17 cellular contexts compared by ENCODE assay signal in genomic region chr6:26354162-26354561, GRCh38. TPM values are rescaled to one million over a fixed set of nuclear protein-coding genes. Genes with fewer than 3 reads are reported as not detected.
DNase-seq lines count a peak whose midpoint lies in the region; ATAC-seq, FAIRE-seq and TF ChIP-seq lines count a peak whose summit lies in the region.
"Had no signal": no experiment of that assay in that cellular context is flagged by ENCODE, and none has a peak within 500 bp of the region (broad histone marks: within the 10 kb centered on the region; RNA-seq: fewer than 3 reads in every experiment).

No MANE protein-coding gene starts in this region.

- H2BK5ac ChIP-seq in IMR-90 (ENCODE audit: low read depth, low read length, poor library complexity, severe bottlenecking) (peak overlapping the region; percentile 21), mesenchymal stem cell (ENCODE audit: low read depth, low read length, poor library complexity, severe bottlenecking) (no peak overlapping the region)

- peak overlapping the region; percentile 43 for H3K4ac ChIP-seq in IMR-90 (ENCODE audit: low read depth, low read length)
- no peak overlapping the region for H3K4ac ChIP-seq in mesenchymal stem cell (ENCODE audit: low read depth in 1 of 2, low read length in 2 of 2)

- no peak overlapping the region for H3K56ac ChIP-seq in IMR-90 (ENCODE audit: extremely low read depth, insufficient read depth, low read length)

- TF ChIP-seq CTCF in IMR-90 (conservative IDR thresholded peaks at IDR 0.05; ENCODE audit: low read depth, low read length) (no peak), K562 (IDR thresholded peaks at IDR 0.05 in 2 of 3, conservative IDR thresholded peaks at IDR 0.05 in 1 of 3; ENCODE audit: insufficient read depth in 2 of 3, low read depth in 1 of 3, low read length in 3 of 3) (no peak)

- H3K27me3 ChIP-seq in IMR-90 (ENCODE audit: control insufficient read depth, insufficient read depth, low read length), result no peaks in the 10 kb centered on the region
- H3K27me3 ChIP-seq in K562 (ENCODE audit: control insufficient read depth in 2 of 2, insufficient read depth in 2 of 2, low read length in 2 of 2), result no peaks in the 10 kb centered on the region
- no peaks in the 10 kb centered on the region for H3K27me3 ChIP-seq in mesenchymal stem cell (ENCODE audit: control insufficient read depth in 1 of 2, insufficient read depth in 1 of 2, low read length in 2 of 2)
- H3K27me3 ChIP-seq: BLaER1 treated with 17β-estradiol and CSF1 and Interleukin-3, amounts not matched to agents 10 nM and 100 nM had no signal

- H2BK15ac ChIP-seq in IMR-90 (ENCODE audit: low read depth, low read length), result peak overlapping the region; percentile 89; the same call in 2 of the 3 replicates
- H2BK15ac ChIP-seq in mesenchymal stem cell (ENCODE audit: low read depth, poor library complexity, severe bottlenecking), result no peak overlapping the region

- peak overlapping the region; percentile 71 for H2BK20ac ChIP-seq in IMR-90 (ENCODE audit: low read depth, low read length)

- dilution Hi-C loops in IMR-90 (cut with HindIII; ENCODE audit: low sequenced_read_pairs, unreplicated experiment), result no loop called here

- BruUV-seq in IMR-90 (replicated peaks; lab: Mats Ljungman, UMichigan) (no TSS peak), K562 (replicated peaks; lab: Mats Ljungman, UMichigan) (no TSS peak)

- no peak overlapping the region for H3K4me3 ChIP-seq in IMR-90 (ENCODE audit: insufficient read depth, low read depth, low read length)
- H3K4me3 ChIP-seq in K562, result no peak overlapping the region
- no peak overlapping the region for H3K4me3 ChIP-seq in mesenchymal stem cell (ENCODE audit: insufficient read depth in 1 of 2, low read depth in 1 of 2, low read length in 2 of 2)
- H3K4me3 ChIP-seq: BLaER1 treated with 17β-estradiol and CSF1 and Interleukin-3, amounts not matched to agents 10 nM and 100 nM had no signal

- H3K23ac ChIP-seq in IMR-90 (ENCODE audit: low read depth, low read length) (no peak overlapping the region), mesenchymal stem cell (ENCODE audit: low read length in 2 of 2) (no peak overlapping the region)

- no peak for FAIRE-seq in K562 (lab: Jason Lieb, UNC)
- FAIRE-seq: G401.6, GM12891, H1 had no signal

- no peak overlapping the region for H4K5ac ChIP-seq in IMR-90 (ENCODE audit: low read depth, low read length)

- TF ChIP-seq POLR2A in IMR-90 (IDR thresholded peaks at IDR 0.05; ENCODE audit: low read depth, low read length), result no peak
- no peak for TF ChIP-seq POLR2A in K562 (conservative IDR thresholded peaks at IDR 0.05)

- H4K8ac ChIP-seq in IMR-90 (ENCODE audit: low read depth in 2 of 2, low read length in 2 of 2) (peak overlapping the region; percentile 37 to 50; a peak in 2 of 4 replicates), mesenchymal stem cell (ENCODE audit: low read length) (no peak overlapping the region)

- peaks cover 16% of the 10 kb centered on the region for H3K9me1 ChIP-seq in IMR-90 (ENCODE audit: insufficient read depth, low read length)
- H3K9me1 ChIP-seq in K562 (ENCODE audit: control insufficient read depth, insufficient read depth, low read length), result no peaks in the 10 kb centered on the region

- H3K79me2 ChIP-seq in K562 (ENCODE audit: control insufficient read depth, insufficient read depth, low read length), result no peaks in the 10 kb centered on the region

- no peaks in the 10 kb centered on the region for H3K79me1 ChIP-seq in IMR-90 (ENCODE audit: low read depth in 1 of 2, low read length in 2 of 2)
- peaks cover 2% of the 10 kb centered on the region for H3K79me1 ChIP-seq in mesenchymal stem cell (replicated peaks; ENCODE audit: low read length, poor library complexity, severe bottlenecking)

- H3K14ac ChIP-seq in IMR-90 (replicated peaks; ENCODE audit: low read depth, low read length) (peak overlapping the region; percentile 91), mesenchymal stem cell (ENCODE audit: low read length in 2 of 2) (no peak overlapping the region)

- WGBS in IMR-90 (ENCODE audit: extremely low coverage in 2 of 2, insufficient read length in 1 of 2), 2 experiments, result no CpG with 5 or more reads among the region's 3 CpGs
- WGBS in K562 (ENCODE audit: insufficient coverage, low coverage, missing lambda C conversion rate), result 54% methylated on average over 3 of the region's 3 CpGs
- 75% methylated on average over 2 of the region's 3 CpGs for WGBS in mesenchymal stem cell

- H2AK5ac ChIP-seq in IMR-90 (ENCODE audit: low read depth, low read length) (peak overlapping the region; percentile 61; the same call in 1 of the 2 replicates), mesenchymal stem cell (ENCODE audit: low read length, severe bottlenecking) (peak overlapping the region; percentile 68)

- peak overlapping the region; percentile 3 for H2AFZ ChIP-seq in IMR-90 (replicated peaks; ENCODE audit: low read length, poor library complexity)
- peak overlapping the region; percentile 46 for H2AFZ ChIP-seq in K562 (ENCODE audit: low read depth, low read length)
- H2AFZ ChIP-seq in mesenchymal stem cell (ENCODE audit: low read depth, low read length), result no peak overlapping the region

- in situ Hi-C loops in IMR-90 (cut with MboI; ENCODE audit: low sequenced_read_pairs) (no loop called here), K562 (cut with MboI) (no loop called here)

- POLR2A ChIA-PET in IMR-90 (lab: Charles Lee; ENCODE audit: unreplicated experiment) (interaction anchor here (0.6 kb wide), 1 partner anchor 84 kb away, joined by 3 read pairs; no protein-coding TSS in a partner anchor), K562 (lab: Yijun Ruan, JAX) (interaction anchor here (0.6 to 1.6 kb wide), 9 partner anchors 8 to 139 kb away, joined by 3 to 8 read pairs (median 3); no protein-coding TSS in a partner anchor)

- H2AK9ac ChIP-seq in IMR-90 (replicated peaks; ENCODE audit: low read depth, low read length, poor library complexity), result no peak overlapping the region

- H3K36me3 ChIP-seq in IMR-90 (ENCODE audit: control insufficient read depth, insufficient read depth, low read length), result no peaks in the 10 kb centered on the region
- no peaks in the 10 kb centered on the region for H3K36me3 ChIP-seq in K562 (ENCODE audit: control insufficient read depth, insufficient read depth, low read length)
- no peaks in the 10 kb centered on the region for H3K36me3 ChIP-seq in mesenchymal stem cell (ENCODE audit: control insufficient read depth in 1 of 2, insufficient read depth in 2 of 2, low read depth in 1 of 2, low read length in 2 of 2)
- H3K36me3 ChIP-seq: BLaER1 treated with 17β-estradiol and CSF1 and Interleukin-3, amounts not matched to agents 10 nM and 100 nM had no signal

- TF ChIP-seq EP300 in K562 (IDR thresholded peaks at IDR 0.05; ENCODE audit: low read length), result no peak

- TF ChIP-seq RAD21 in IMR-90 (IDR thresholded peaks at IDR 0.05; ENCODE audit: low read length), result no peak
- no peak for TF ChIP-seq RAD21 in K562 (CRISPR knock-in tag; conservative IDR thresholded peaks at IDR 0.05 in 1 of 2, IDR thresholded peaks at IDR 0.05 in 1 of 2)

- no peak overlapping the region for H3K9ac ChIP-seq in IMR-90 (ENCODE audit: low read depth, low read length)
- H3K9ac ChIP-seq in K562 (ENCODE audit: insufficient read depth in 1 of 2, low read depth in 2 of 2, low read length in 2 of 2), result no peak overlapping the region
- H3K9ac ChIP-seq in mesenchymal stem cell (ENCODE audit: low read length), result no peak overlapping the region
- H3K9ac ChIP-seq: BLaER1 treated with 17β-estradiol and CSF1 and Interleukin-3, amounts not matched to agents 10 nM and 100 nM had no signal

- CTCF ChIA-PET in IMR-90 (lab: Yijun Ruan, JAX), result no interaction called here
- CTCF ChIA-PET in K562 (lab: Yijun Ruan, JAX; ENCODE audit: low intra/inter-chr PET ratio), result no interaction called here

- H4K91ac ChIP-seq in IMR-90 (ENCODE audit: insufficient read depth, low read depth, low read length), result peak overlapping the region; percentile 50
- no peak overlapping the region for H4K91ac ChIP-seq in mesenchymal stem cell (ENCODE audit: low read length)

- H3K9me3 ChIP-seq in IMR-90 (ENCODE audit: control insufficient read depth, insufficient read depth, low read length), result no peaks in the 10 kb centered on the region
- no peaks in the 10 kb centered on the region for H3K9me3 ChIP-seq in K562 (replicated peaks; ENCODE audit: control insufficient read depth, insufficient read depth, low read depth, low read length)
- no peaks in the 10 kb centered on the region for H3K9me3 ChIP-seq in mesenchymal stem cell (ENCODE audit: control insufficient read depth, low read length)
- H3K9me3 ChIP-seq: BLaER1 treated with 17β-estradiol and CSF1 and Interleukin-3, amounts not matched to agents 10 nM and 100 nM had no signal

- intact Hi-C loops in IMR-90 (cut with micrococcal nuclease) (no loop called here), K562 (cut with micrococcal nuclease) (no loop called here)

- H2BK120ac ChIP-seq in IMR-90 (ENCODE audit: low read depth, low read length), result peak overlapping the region; percentile 73
- no peak overlapping the region for H2BK120ac ChIP-seq in mesenchymal stem cell (ENCODE audit: low read depth, low read length)

- no peak overlapping the region for H3K18ac ChIP-seq in IMR-90 (ENCODE audit: low read depth, low read length)
- no peak overlapping the region for H3K18ac ChIP-seq in mesenchymal stem cell (ENCODE audit: low read depth in 1 of 2, low read length in 2 of 2)

- ATAC-seq in IMR-90 (ENCODE audit: low read depth) (no peak), K562 (no peak), GM21526 (IDR thresholded peaks at IDR 0.05; ENCODE audit: low FRiP score, unreplicated experiment) (no peak), GM18861 (IDR thresholded peaks at IDR 0.05; ENCODE audit: unreplicated experiment) (no peak)
- ATAC-seq: CD8-positive, alpha-beta T cell had no signal

- H3K4me2 ChIP-seq in IMR-90 (ENCODE audit: low read depth, low read length) (no peak overlapping the region), K562 (ENCODE audit: insufficient read depth, low read length) (no peak overlapping the region), mesenchymal stem cell (ENCODE audit: low read length, poor library complexity, severe bottlenecking) (no peak overlapping the region)
- H3K4me2 ChIP-seq: BLaER1 treated with 17β-estradiol and CSF1 and Interleukin-3, amounts not matched to agents 10 nM and 100 nM had no signal

- H3K4me1 ChIP-seq in IMR-90 (ENCODE audit: control insufficient read depth, insufficient read depth, low read length), result peaks cover 7% of the 10 kb centered on the region; the same call in 1 of the 2 replicates
- peaks cover 10 to 53% of the 10 kb centered on the region in 2 experiments for H3K4me1 ChIP-seq in K562 (replicated peaks in 1 of 2; ENCODE audit: control insufficient read depth in 2 of 2, insufficient read depth in 2 of 2, low read length in 2 of 2)
- peaks cover 8% of the 10 kb centered on the region for H3K4me1 ChIP-seq in mesenchymal stem cell (ENCODE audit: control insufficient read depth, insufficient read depth, low read depth, low read length)

- DNase-seq in ELR (ENCODE audit: low read depth) (peak; percentile 31), IMR-90 (no peak), K562 (ENCODE audit: extremely low read depth in 1 of 4, low spot score in 3 of 4) (no peak), mesenchymal stem cell (no peak), NCI-H1105 (lab: John Stamatoyannopoulos, UW) (no peak)
- DNase-seq: CD8-positive, alpha-beta T cell; DMS 273 treated with DMSO at 0.1 percent for 48 hours; DMS53; DND-41; EL; H9 had no signal

- H4K20me1 ChIP-seq in IMR-90 (ENCODE audit: insufficient read depth, low read length) (no peaks in the 10 kb centered on the region), K562 (replicated peaks; ENCODE audit: control insufficient read depth, insufficient read depth, low read length) (no peaks in the 10 kb centered on the region)
- H4K20me1 ChIP-seq: BLaER1 treated with 17β-estradiol and CSF1 and Interleukin-3, amounts not matched to agents 10 nM and 100 nM had no signal

- H3K27ac ChIP-seq in IMR-90 (ENCODE audit: insufficient read depth, low read length) (no peak overlapping the region), K562 (ENCODE audit: extremely low read depth, low read depth, low read length) (no peak overlapping the region), mesenchymal stem cell (ENCODE audit: low read length, poor library complexity, severe bottlenecking) (no peak overlapping the region)
- H3K27ac ChIP-seq: BLaER1 treated with 17β-estradiol and CSF1 and Interleukin-3, amounts not matched to agents 10 nM and 100 nM had no signal

- H2BK12ac ChIP-seq in mesenchymal stem cell (ENCODE audit: low read length in 2 of 2), result peak overlapping the region in 1 of 2 experiments; percentile 47

RNA-seq across cellular contexts. Expression of gene BTN3A2, which starts 10.8 kb away (rescaled TPM):
- total RNA-seq in IMR-90 (2012; rRNA removed) (17.2 and 20.4 TPM in 2 replicates), K562 (2014; rRNA removed) (2.7 and 3.1 TPM in 2 replicates), K562 (2014; rRNA removed; fragmentation: Illumina TruSeq; extraction: Trizol) (5.8 and 6.8 TPM in 2 replicates), K562 (2015; rRNA removed; fragmentation: Illumina TruSeq; extraction: Trizol) (4.4 and 5.3 TPM in 2 replicates), K562 (2021) (5.1 and 6.4 TPM in 2 replicates)
- polyA plus RNA-seq in IMR-90 (2012; rRNA removed) (14.8 and 15.7 TPM in 2 replicates), K562 (2011; rRNA removed) (10.1 and 11.2 TPM in 2 replicates), K562 (2014; fragmentation: Illumina TruSeq; extraction: Trizol) (6.1 and 7.6 TPM in 2 replicates), K562 (2014; fragmentation: Nextera tagmentation; extraction: Ambion mirVana) (1 to 10 TPM; 3.5 to 7.5 TPM), K562 (2014; rRNA removed) (6.2 and 7.7 TPM in 2 replicates)
- polyA plus RNA-seq in IMR-90 (2012; cell fraction: cytosol; rRNA removed), result 7.4 and 12.2 TPM in 2 replicates
- 9.8 and 25.8 TPM in 2 replicates for polyA plus RNA-seq in IMR-90 (2012; cell fraction: nucleus; rRNA removed; ENCODE audit: low replicate concordance)
- 20.7 and 24.8 TPM in 2 replicates for total RNA-seq in K562 (2011; cell fraction: chromatin; rRNA removed; ENCODE audit: low replicate concordance)
- 11.8 and 12.0 TPM in 2 replicates for total RNA-seq in K562 (2011; cell fraction: nucleolus; rRNA removed)
- total RNA-seq in K562 (2011; cell fraction: nucleoplasm; rRNA removed), result 14.7 and 20.5 TPM in 2 replicates
- 3.7 and 5.9 TPM in 2 replicates for polyA plus RNA-seq in K562 (2011; cell fraction: cytosol; rRNA removed)
- 19.2 and 19.7 TPM in 2 replicates for polyA plus RNA-seq in K562 (2011; cell fraction: nucleus; rRNA removed)
- polyA plus RNA-seq in K562 (2012), result 5.5 and 7.0 TPM in 2 replicates
- polyA minus RNA-seq in K562 (2011; rRNA and poly(A)+ RNA removed), result 15.3 and 16.2 TPM in 2 replicates
- polyA minus RNA-seq in K562 (2011; cell fraction: cytosol; rRNA and poly(A)+ RNA removed), result 4.1 and 5.9 TPM in 2 replicates
- 4.7 and 11.4 TPM in 2 replicates for polyA minus RNA-seq in K562 (2011; cell fraction: nucleus; rRNA and poly(A)+ RNA removed)
- 31.1 TPM for polyA plus RNA-seq in mesenchymal stem cell (2013, experiment 1 of 2)
- polyA plus RNA-seq in mesenchymal stem cell (2013, experiment 2 of 2), result 32.3 TPM

RNA-seq across cellular contexts. Expression of gene BTN2A2, which starts 28.7 kb away (rescaled TPM):
- 10.6 and 12.5 TPM in 2 replicates for total RNA-seq in IMR-90 (2012; rRNA removed)
- 9.8 and 15.2 TPM in 2 replicates for polyA plus RNA-seq in IMR-90 (2012; rRNA removed)
- polyA plus RNA-seq in IMR-90 (2012; cell fraction: cytosol; rRNA removed), result 4.9 and 6.3 TPM in 2 replicates
- 27.6 and 53.1 TPM in 2 replicates for polyA plus RNA-seq in IMR-90 (2012; cell fraction: nucleus; rRNA removed; ENCODE audit: low replicate concordance)
- total RNA-seq in K562 (2011; cell fraction: chromatin; rRNA removed; ENCODE audit: low replicate concordance), result 52.6 and 53.2 TPM in 2 replicates
- 31.5 and 32.4 TPM in 2 replicates for total RNA-seq in K562 (2011; cell fraction: nucleolus; rRNA removed)
- 41.5 and 49.2 TPM in 2 replicates for total RNA-seq in K562 (2011; cell fraction: nucleoplasm; rRNA removed)
- 5.9 and 8.1 TPM in 2 replicates for total RNA-seq in K562 (2014; rRNA removed)
- 10.0 and 10.1 TPM in 2 replicates for total RNA-seq in K562 (2014; rRNA removed; fragmentation: Illumina TruSeq; extraction: Trizol)
- 7.9 and 8.6 TPM in 2 replicates for total RNA-seq in K562 (2015; rRNA removed; fragmentation: Illumina TruSeq; extraction: Trizol)
- total RNA-seq in K562 (2021), result 10.1 and 11.5 TPM in 2 replicates
- polyA plus RNA-seq in K562 (2011; rRNA removed), result 15.5 and 17.1 TPM in 2 replicates
- 11.3 and 11.6 TPM in 2 replicates for polyA plus RNA-seq in K562 (2011; cell fraction: cytosol; rRNA removed)
- polyA plus RNA-seq in K562 (2011; cell fraction: nucleus; rRNA removed), result 46.8 and 65.8 TPM in 2 replicates
- polyA plus RNA-seq in K562 (2012), result 8.6 and 14.3 TPM in 2 replicates
- 9.1 and 9.3 TPM in 2 replicates for polyA plus RNA-seq in K562 (2014; fragmentation: Illumina TruSeq; extraction: Trizol)
- 10 to 100 TPM in 1 of 2 experiments, 1 to 10 TPM in 1; 8.4 to 11.7 TPM for polyA plus RNA-seq in K562 (2014; fragmentation: Nextera tagmentation; extraction: Ambion mirVana)
- 10.2 and 11.9 TPM in 2 replicates for polyA plus RNA-seq in K562 (2014; rRNA removed)
- 22.6 and 30.6 TPM in 2 replicates for polyA minus RNA-seq in K562 (2011; rRNA and poly(A)+ RNA removed)
- 6.9 and 8.7 TPM in 2 replicates for polyA minus RNA-seq in K562 (2011; cell fraction: cytosol; rRNA and poly(A)+ RNA removed)
- polyA minus RNA-seq in K562 (2011; cell fraction: nucleus; rRNA and poly(A)+ RNA removed), result 23.0 and 33.8 TPM in 2 replicates
- 14.4 TPM for polyA plus RNA-seq in mesenchymal stem cell (2013, experiment 1 of 2)
- polyA plus RNA-seq in mesenchymal stem cell (2013, experiment 2 of 2), result 13.8 TPM

RNA-seq across cellular contexts. Expression of gene BTN3A1, which starts 47.9 kb away (rescaled TPM):
- total RNA-seq in IMR-90 (2012; rRNA removed) (15.3 and 16.5 TPM in 2 replicates), K562 (2014; rRNA removed) (2.8 and 3.6 TPM in 2 replicates), K562 (2014; rRNA removed; fragmentation: Illumina TruSeq; extraction: Trizol) (4.3 and 4.7 TPM in 2 replicates), K562 (2015; rRNA removed; fragmentation: Illumina TruSeq; extraction: Trizol) (3.4 and 3.7 TPM in 2 replicates), K562 (2021) (3.9 and 4.2 TPM in 2 replicates)
- polyA plus RNA-seq in IMR-90 (2012; rRNA removed) (9.8 and 14.4 TPM in 2 replicates), K562 (2011; rRNA removed) (8.5 and 11.2 TPM in 2 replicates), K562 (2014; fragmentation: Illumina TruSeq; extraction: Trizol) (4.2 and 4.7 TPM in 2 replicates), K562 (2014; fragmentation: Nextera tagmentation; extraction: Ambion mirVana) (1 to 10 TPM in 1 of 2 experiments, under 1 TPM in 1; 0.84 to 2.5 TPM), K562 (2014; rRNA removed) (4.0 and 4.1 TPM in 2 replicates)
- 5.7 and 11.5 TPM in 2 replicates for polyA plus RNA-seq in IMR-90 (2012; cell fraction: cytosol; rRNA removed)
- polyA plus RNA-seq in IMR-90 (2012; cell fraction: nucleus; rRNA removed; ENCODE audit: low replicate concordance), result 23.3 and 47.1 TPM in 2 replicates
- 27.1 and 31.9 TPM in 2 replicates for total RNA-seq in K562 (2011; cell fraction: chromatin; rRNA removed; ENCODE audit: low replicate concordance)
- total RNA-seq in K562 (2011; cell fraction: nucleolus; rRNA removed), result 9.3 and 13.9 TPM in 2 replicates
- total RNA-seq in K562 (2011; cell fraction: nucleoplasm; rRNA removed), result 16.0 and 21.1 TPM in 2 replicates
- 2.8 and 4.4 TPM in 2 replicates for polyA plus RNA-seq in K562 (2011; cell fraction: cytosol; rRNA removed)
- 26.6 and 31.8 TPM in 2 replicates for polyA plus RNA-seq in K562 (2011; cell fraction: nucleus; rRNA removed)
- polyA plus RNA-seq in K562 (2012), result 3.9 and 10.6 TPM in 2 replicates
- polyA minus RNA-seq in K562 (2011; rRNA and poly(A)+ RNA removed), result 9.1 and 10.0 TPM in 2 replicates
- polyA minus RNA-seq in K562 (2011; cell fraction: cytosol; rRNA and poly(A)+ RNA removed), result 1.5 and 3.4 TPM in 2 replicates
- polyA minus RNA-seq in K562 (2011; cell fraction: nucleus; rRNA and poly(A)+ RNA removed), result 6.9 and 12.1 TPM in 2 replicates
- 17.7 TPM for polyA plus RNA-seq in mesenchymal stem cell (2013, experiment 1 of 2)
- 18.2 TPM for polyA plus RNA-seq in mesenchymal stem cell (2013, experiment 2 of 2)
